Comparison of ENCODE assay signal across 9 cellular contexts in the genomic region with DNA sequence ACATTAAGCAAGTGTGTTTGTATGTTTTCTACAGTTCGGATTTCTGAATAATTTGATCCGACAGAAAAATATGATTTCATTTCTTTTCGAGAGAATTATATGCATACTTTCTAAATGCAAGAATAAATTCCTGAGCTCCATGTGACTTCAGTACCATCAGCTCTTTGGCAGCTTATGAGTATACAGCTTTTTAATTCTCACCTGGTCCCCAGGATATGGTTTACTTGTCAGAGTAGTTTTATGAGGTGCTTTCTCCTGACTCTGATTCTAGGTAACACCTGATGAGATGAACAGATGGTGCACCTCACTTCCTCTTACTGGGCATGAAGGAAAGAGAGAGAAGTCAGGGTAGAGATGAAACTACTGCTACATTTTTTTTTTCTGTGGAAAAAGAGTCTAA. TPM values are rescaled to one million over a fixed set of nuclear protein-coding genes. Genes with fewer than 3 reads are reported as not detected.
A peak's percentile ranks its signal among the peaks of the same experiment; 100 is the strongest.
DNase-seq lines count a peak whose midpoint lies in the region; ATAC-seq, FAIRE-seq and TF ChIP-seq lines count a peak whose summit lies in the region.
"Had no signal": no experiment of that assay in that cellular context is flagged by ENCODE, and none has a peak within 500 bp of the region (broad histone marks: within the 10 kb centered on the region; RNA-seq: fewer than 3 reads in every experiment).

No MANE protein-coding gene starts in this region.

- no peak overlapping the region for H3K4me3 Mint-ChIP-seq in H9
- no peak overlapping the region for H3K4me3 Mint-ChIP-seq in glutamatergic neuron (ENCODE audit: unreplicated experiment)
- no peak overlapping the region for H3K4me3 Mint-ChIP-seq in activated T-cell treated with anti-CD3 and anti-CD28 coated beads, Interleukin-2, amount 50 U/mL, for 24 hours
- H3K4me3 Mint-ChIP-seq in naive thymus-derived CD4-positive, alpha-beta T cell: no peak overlapping the region

- no peak overlapping the region for H3K56ac ChIP-seq in H9 (ENCODE audit: insufficient read length, low read depth, low read length)

- H4K5ac ChIP-seq in H9 (ENCODE audit: insufficient read length, low read depth, low read length): no peak overlapping the region

- H2BK15ac ChIP-seq in H9 (ENCODE audit: low read depth, low read length): no peak overlapping the region

- no peak overlapping the region for H2BK5ac ChIP-seq in H9 (ENCODE audit: insufficient read length, low read length)

- H4K8ac ChIP-seq in H9 (replicated peaks; ENCODE audit: insufficient read length, low read depth, low read length): no peak overlapping the region

- H3K4ac ChIP-seq in H9 (ENCODE audit: low read depth, low read length): no peak overlapping the region

- H3K9me3 Mint-ChIP-seq in H9 (peaks cover 7 to 8% of the 10 kb centered on the region in 2 experiments; a peak in 4 of 5 replicates), glutamatergic neuron (ENCODE audit: unreplicated experiment) (no peaks in the 10 kb centered on the region)
- peaks cover 8% of the 10 kb centered on the region for H3K9me3 Mint-ChIP-seq in activated T-cell treated with anti-CD3 and anti-CD28 coated beads, Interleukin-2, amount 50 U/mL, for 24 hours
- peaks cover 2 to 30% (median 10%) of the 10 kb centered on the region in 11 donors for H3K9me3 Mint-ChIP-seq in naive thymus-derived CD4-positive, alpha-beta T cell

- H3K9me3 ChIP-seq in A549 (peaks cover 2% of the 10 kb centered on the region; the same call in 1 of the 3 replicates), H9 (ENCODE audit: control insufficient read depth, low read depth, low read length) (no peaks in the 10 kb centered on the region)
- H3K9me3 ChIP-seq in naive thymus-derived CD4-positive, alpha-beta T cell (ENCODE audit: control insufficient read depth in 2 of 3, low read length in 3 of 3): peaks cover 0 to 5% (median 0%) of the 10 kb centered on the region in 3 experiments

- H3K4me1 ChIP-seq in A549: peaks cover 64% of the 10 kb centered on the region
- H3K4me1 ChIP-seq in H9 (ENCODE audit: insufficient read depth, low read length): peaks cover 3% of the 10 kb centered on the region; the same call in 1 of the 2 replicates
- H3K4me1 ChIP-seq in naive thymus-derived CD4-positive, alpha-beta T cell (ENCODE audit: control insufficient read depth in 2 of 2, insufficient read depth in 2 of 2, low read length in 2 of 2): no peaks in the 10 kb centered on the region

- H3K79me1 ChIP-seq in H9 (ENCODE audit: insufficient read depth, low read depth, low read length, poor library complexity, severe bottlenecking): no peaks in the 10 kb centered on the region

- TF ChIP-seq POLR2A in A549 (IDR thresholded peaks at IDR 0.05; ENCODE audit: low read length): no peak

- no peak overlapping the region for H2AK5ac ChIP-seq in H9 (ENCODE audit: insufficient read length, low read length)

- no peak for TF ChIP-seq CTCF in A549 (IDR thresholded peaks at IDR 0.05)
- TF ChIP-seq CTCF in H9 (conservative IDR thresholded peaks at IDR 0.05): no peak
- TF ChIP-seq CTCF in glutamatergic neuron (IDR thresholded peaks at IDR 0.05; ENCODE audit: partially characterized antibody, unreplicated experiment): no peak

- ATAC-seq in A549 (peak; percentile 3 to 11; a peak in 3 of 6 replicates), GM18519 (IDR thresholded peaks at IDR 0.05; ENCODE audit: low FRiP score, unreplicated experiment) (no peak)
- no peak for ATAC-seq in naive thymus-derived CD4-positive, alpha-beta T cell

- no peak for TF ChIP-seq RAD21 in A549 (conservative IDR thresholded peaks at IDR 0.05 in 1 of 2, IDR thresholded peaks at IDR 0.05 in 1 of 2)

- no peak overlapping the region for H3K14ac ChIP-seq in H9 (ENCODE audit: insufficient read depth, low read length)

- H3K27ac ChIP-seq in A549 (peak overlapping the region; percentile 94 to 95), H9 (ENCODE audit: insufficient read length, low read depth, low read length) (peak overlapping the region; percentile 90)
- no peak overlapping the region for H3K27ac ChIP-seq in naive thymus-derived CD4-positive, alpha-beta T cell (ENCODE audit: low read depth, low read length)
- H3K27ac ChIP-seq: BLaER1 had no signal

- H3K18ac ChIP-seq in H9 (ENCODE audit: insufficient read length, low read depth, low read length): no peak overlapping the region

- H3K4me2 ChIP-seq in A549: peak overlapping the region; percentile 70
- no peak overlapping the region for H3K4me2 ChIP-seq in H9 (ENCODE audit: insufficient read depth, insufficient read length, low read length)
- H3K4me2 ChIP-seq: BLaER1 had no signal

- H3K9ac ChIP-seq in H9 (ENCODE audit: extremely low read depth, insufficient read length, low read length): no peak overlapping the region
- H3K9ac ChIP-seq: BLaER1 had no signal

- H3T11ph ChIP-seq in H9 (ENCODE audit: low read length): no peak overlapping the region

- intact Hi-C loops in naive thymus-derived CD4-positive, alpha-beta T cell (cut with micrococcal nuclease): no loop called here

- FAIRE-seq in A549 (lab: Jason Lieb, UNC): no peak
- peak; percentile 12 for FAIRE-seq in RCC 7860 (lab: Jason Lieb, UNC)

- H3K36me3 Mint-ChIP-seq in H9 (ENCODE audit: insufficient read depth in 1 of 3, low read depth in 3 of 3): peaks cover 0 to 8% (median 8%) of the 10 kb centered on the region in 3 experiments; a peak in 5 of 7 replicates
- H3K36me3 Mint-ChIP-seq in glutamatergic neuron (ENCODE audit: unreplicated experiment): peaks cover 4% of the 10 kb centered on the region
- peaks cover 5% of the 10 kb centered on the region for H3K36me3 Mint-ChIP-seq in activated T-cell treated with anti-CD3 and anti-CD28 coated beads, Interleukin-2, amount 50 U/mL, for 24 hours (ENCODE audit: low read depth)
- H3K36me3 Mint-ChIP-seq in naive thymus-derived CD4-positive, alpha-beta T cell: peaks cover 0 to 21% (median 12%) of the 10 kb centered on the region in 5 donors

- no peaks in the 10 kb centered on the region for H3K36me3 ChIP-seq in naive thymus-derived CD4-positive, alpha-beta T cell (ENCODE audit: control insufficient read depth in 2 of 3, insufficient read depth in 3 of 3, low read length in 3 of 3)
- H3K36me3 ChIP-seq: BLaER1 had no signal

- POLR2A ChIA-PET in A549 (lab: Yijun Ruan, JAX): interaction anchor here (0.7 to 1.7 kb wide), 8 partner anchors 10 to 330 kb away, joined by 3 to 10 read pairs (median 4); partner anchors contain the start of genes GTF2E1, LRRC58, NDUFB4 and RABL3
- POLR2A ChIA-PET in naive thymus-derived CD4-positive, alpha-beta T cell (lab: Charles Lee): interaction anchor here (0.8 to 1.2 kb wide), 3 partner anchors 13 to 63 kb away, joined by 3 to 5 read pairs (median 4); partner anchors contain the start of genes GTF2E1 and RABL3

- CTCF ChIA-PET in A549 (lab: Yijun Ruan, JAX): interaction anchor here (1.5 kb wide), 1 partner anchor 118 kb away, joined by 5 read pairs; no protein-coding TSS in a partner anchor
- CTCF ChIA-PET in naive thymus-derived CD4-positive, alpha-beta T cell (lab: Charles Lee): interaction anchor here (0.7 to 0.8 kb wide), 2 partner anchors 10 to 134 kb away, joined by 4 to 5 read pairs; no protein-coding TSS in a partner anchor

- 2% methylated on average over 3 of the region's 3 CpGs for WGBS in A549 (ENCODE audit: missing lambda C conversion rate)
- no CpG with 5 or more reads among the region's 3 CpGs for WGBS in H9 (ENCODE audit: extremely low coverage, insufficient read length, low lambda C conversion rate)

- H3K4me1 Mint-ChIP-seq in H9 (peaks cover 80 to 84% of the 10 kb centered on the region in 2 experiments), glutamatergic neuron (ENCODE audit: low read depth, unreplicated experiment) (peaks cover 23% of the 10 kb centered on the region)
- H3K4me1 Mint-ChIP-seq in activated T-cell treated with anti-CD3 and anti-CD28 coated beads, Interleukin-2, amount 50 U/mL, for 24 hours (ENCODE audit: low read depth): peaks cover 3% of the 10 kb centered on the region
- peaks cover 3 to 11% (median 4%) of the 10 kb centered on the region in 7 donors for H3K4me1 Mint-ChIP-seq in naive thymus-derived CD4-positive, alpha-beta T cell

- H3K23me2 ChIP-seq in H9 (ENCODE audit: insufficient read length, low read depth, low read length, poor library complexity, severe bottlenecking): no peaks in the 10 kb centered on the region

- no peak overlapping the region for H2AFZ ChIP-seq in H9 (ENCODE audit: low read length)

- no peaks in the 10 kb centered on the region for H3K27me3 Mint-ChIP-seq in H9 (ENCODE audit: low read depth)
- H3K27me3 Mint-ChIP-seq in glutamatergic neuron (ENCODE audit: unreplicated experiment): peaks cover 1% of the 10 kb centered on the region
- H3K27me3 Mint-ChIP-seq in activated T-cell treated with anti-CD3 and anti-CD28 coated beads, Interleukin-2, amount 50 U/mL, for 24 hours: peaks cover 3% of the 10 kb centered on the region
- peaks cover 8 to 19% (median 10%) of the 10 kb centered on the region in 5 donors for H3K27me3 Mint-ChIP-seq in naive thymus-derived CD4-positive, alpha-beta T cell

- H3K79me2 ChIP-seq in H9 (ENCODE audit: insufficient read depth, low read length): no peaks in the 10 kb centered on the region

- no peaks in the 10 kb centered on the region for H4K20me1 ChIP-seq in H9 (ENCODE audit: control insufficient read depth, insufficient read depth, insufficient read length)
- H4K20me1 ChIP-seq: BLaER1 had no signal

- H3K4me3 ChIP-seq in A549: peak overlapping the region; percentile 50; the same call in 2 of the 3 replicates
- no peak overlapping the region for H3K4me3 ChIP-seq in naive thymus-derived CD4-positive, alpha-beta T cell (ENCODE audit: low read length)
- H3K4me3 ChIP-seq: BLaER1 had no signal

- H3K27me3 ChIP-seq in H9 (ENCODE audit: insufficient read depth, low read length): no peaks in the 10 kb centered on the region
- no peaks in the 10 kb centered on the region for H3K27me3 ChIP-seq in naive thymus-derived CD4-positive, alpha-beta T cell (ENCODE audit: control insufficient read depth in 2 of 2, insufficient read depth in 2 of 2, low read length in 2 of 2)
- H3K27me3 ChIP-seq: BLaER1 had no signal

- no peak overlapping the region for H2BK120ac ChIP-seq in H9 (ENCODE audit: low read depth, low read length, poor library complexity, severe bottlenecking)

- peak overlapping the region; percentile 99 to 100 (median 99) for H3K27ac Mint-ChIP-seq in H9
- H3K27ac Mint-ChIP-seq in glutamatergic neuron (ENCODE audit: unreplicated experiment): no peak overlapping the region
- H3K27ac Mint-ChIP-seq in activated T-cell treated with anti-CD3 and anti-CD28 coated beads, Interleukin-2, amount 50 U/mL, for 24 hours: no peak overlapping the region
- no peak overlapping the region for H3K27ac Mint-ChIP-seq in naive thymus-derived CD4-positive, alpha-beta T cell

- H2BK12ac ChIP-seq in H9 (ENCODE audit: insufficient read length, low read depth, low read length): peak overlapping the region; percentile 40

- H2BK20ac ChIP-seq in H9 (ENCODE audit: low read depth, low read length, poor library complexity, severe bottlenecking): no peak overlapping the region

- H3K23ac ChIP-seq in H9 (ENCODE audit: insufficient read length, low read depth, low read length): no peak overlapping the region

- TF ChIP-seq EP300 in A549 (IDR thresholded peaks at IDR 0.05): no peak

- no peak overlapping the region for H4K91ac ChIP-seq in H9 (ENCODE audit: insufficient read length, low read depth, low read length)

- DNase-seq in A549 (ENCODE audit: low read depth in 1 of 2, low spot score in 1 of 2): peak; percentile 13 to 20
- DNase-seq in H9: no peak
- DNase-seq in RCC 7860 (ENCODE audit: low spot score): no peak
- DNase-seq in kidney tubule cell (ENCODE audit: low spot score): peak; percentile 36
- DNase-seq in glutamatergic neuron: no peak
- no peak for DNase-seq in activated T-cell treated with anti-CD3 and anti-CD28 coated beads, Interleukin-2, amount 50 U/mL, for 24 hours
- DNase-seq in naive thymus-derived CD4-positive, alpha-beta T cell: no peak

RNA-seq across cellular contexts. Expression of gene HGD, which starts 3.1 kb away (rescaled TPM):
- polyA plus RNA-seq in A549 (2011; rRNA removed): 101 and 141 TPM in 2 replicates
- polyA plus RNA-seq in A549 (2012; cell fraction: cytosol; rRNA removed): 19.8 and 26.4 TPM in 2 replicates
- 21.9 and 30.8 TPM in 2 replicates for polyA plus RNA-seq in A549 (2012; cell fraction: nucleus; rRNA removed)
- 35.1 to 48.8 TPM (median 46.1 TPM) in 3 replicates for polyA plus RNA-seq in A549 (2017; fragmentation: RNase III; extraction: RNeasy Plus Mini Kit Qiagen cat#74134 plus additional on column Dnase treatment)
- 62.5 and 91.7 TPM in 2 replicates for polyA minus RNA-seq in A549 (2011; rRNA and poly(A)+ RNA removed)
- 0.33 TPM in 1 of 2 replicates, not detected in the other for total RNA-seq in H9 (2021)
- not detected for total RNA-seq in glutamatergic neuron (ENCODE audit: unreplicated experiment)
- total RNA-seq in naive thymus-derived CD4-positive, alpha-beta T cell: 1 to 10 TPM in 4 of 5 experiments, under 1 TPM in 1; 0.44 to 4.9 (median 2.6) TPM
- not detected for polyA plus RNA-seq in naive thymus-derived CD4-positive, alpha-beta T cell

Comparison
In these comparisons a context has a peak if more than half of its experiments do, and no peak if none do; other contexts are left out.
1. ATAC-seq: peak in A549 (2 of 2); none in GM18519 (single experiment) and naive thymus-derived CD4-positive, alpha-beta T cell (single experiment).
2. DNase-seq: peak in A549 (2 of 2) and kidney tubule cell (single experiment); none in H9 (single experiment), RCC 7860 (single experiment), glutamatergic neuron (single experiment), activated T-cell treated with anti-CD3 and anti-CD28 coated beads, Interleukin-2, amount 50 U/mL, for 24 hours (single experiment) and naive thymus-derived CD4-positive, alpha-beta T cell (0 of 9).
3. H3K27ac Mint-ChIP-seq: peak in H9 (3 of 3); none in glutamatergic neuron (single experiment), activated T-cell treated with anti-CD3 and anti-CD28 coated beads, Interleukin-2, amount 50 U/mL, for 24 hours (single experiment) and naive thymus-derived CD4-positive, alpha-beta T cell (0 of 9).